ENCODE assay signal across 26 cellular contexts in the genomic region with DNA sequence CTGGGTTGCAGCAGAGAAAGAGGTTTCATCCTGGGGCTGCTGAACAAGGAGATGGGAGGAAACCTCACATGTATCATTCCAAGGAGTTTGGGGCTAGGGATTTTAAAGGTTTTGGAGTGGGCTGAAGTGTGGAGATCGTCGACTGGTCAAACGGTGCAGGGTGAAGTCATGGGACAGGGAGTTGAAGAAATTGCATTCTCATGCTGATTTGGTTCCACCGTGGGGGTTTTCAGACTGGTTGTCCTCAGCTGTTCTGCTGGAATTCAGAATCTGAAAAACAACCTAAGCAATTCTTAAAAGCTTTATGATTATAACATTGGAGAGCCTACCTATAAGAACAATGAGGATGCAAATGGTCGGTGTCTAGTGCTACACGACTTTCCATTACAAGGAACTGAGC.
"Had no signal": no experiment of that assay in that cellular context is flagged by ENCODE, and none has a peak within 500 bp of the region (broad histone marks: within the 10 kb centered on the region; RNA-seq: fewer than 3 reads in every experiment).

No MANE protein-coding gene starts in this region.

- H3K4me1 ChIP-seq: adrenal gland, esophagus muscularis mucosa had no signal

- H3K36me3 ChIP-seq: adrenal gland, esophagus muscularis mucosa, neutrophil, ovary, prostate gland, thoracic aorta, vagina had no signal

- H3K27ac ChIP-seq: adrenal gland, esophagus muscularis mucosa, neutrophil, ovary, prostate gland, thoracic aorta, vagina had no signal

- H3K4me3 Mint-ChIP-seq: activated CD4-positive, alpha-beta T cell treated with anti-CD3 and anti-CD28 coated beads for 36 hours; activated naive CD8-positive, alpha-beta T cell; activated T-cell treated with anti-CD3 and anti-CD28 coated beads, Interleukin-2, amount 50 U/mL, for 24 hours; activated T-helper 17 cell treated with anti-CD3 and anti-CD28 coated beads, Interleukin-2, amount 50 U/mL, for 72 hours; central memory CD8-positive, alpha-beta T cell; natural killer cell; type B pancreatic cell; WTC11 had no signal

- H3K27ac Mint-ChIP-seq: activated CD4-positive, alpha-beta T cell treated with anti-CD3 and anti-CD28 coated beads for 36 hours; activated naive CD8-positive, alpha-beta T cell; activated T-cell treated with anti-CD3 and anti-CD28 coated beads, Interleukin-2, amount 50 U/mL, for 24 hours; activated T-helper 17 cell treated with anti-CD3 and anti-CD28 coated beads, Interleukin-2, amount 50 U/mL, for 72 hours; natural killer cell; type B pancreatic cell; WTC11 had no signal

- DNase-seq: activated CD4-positive, alpha-beta T cell treated with anti-CD3 and anti-CD28 coated beads for 36 hours; activated CD4-positive, alpha-beta T cell treated with anti-CD3 and anti-CD28 coated beads, Interleukin-2, amount 50 U/mL, for 4 hours; activated CD8-positive, alpha-beta memory T cell treated with anti-CD3 and anti-CD28 coated beads for 24 hours; activated CD8-positive, alpha-beta memory T cell treated with anti-CD3 and anti-CD28 coated beads, Interleukin-2, amount 50 U/mL, for 4 hours; activated naive CD4-positive, alpha-beta T cell; activated T-cell treated with anti-CD3 and anti-CD28 coated beads, Interleukin-2, amount 50 U/mL, for 24 hours; adrenal gland; effector memory CD4-positive, alpha-beta T cell; foreskin keratinocyte; natural killer cell; ovary; stimulated activated CD4-positive, alpha-beta T cell treated with anti-CD3 and anti-CD28 coated beads, Interleukin-4, amount 100 ng/mL, for 24 hours; stimulated activated naive CD4-positive, alpha-beta T cell treated with Interleukin-2 at 50 U/mL for 16 hours; T-helper 9 cell had no signal

- H3K9me3 Mint-ChIP-seq: activated T-cell treated with anti-CD3 and anti-CD28 coated beads, Interleukin-2, amount 50 U/mL, for 24 hours; activated T-helper 17 cell treated with anti-CD3 and anti-CD28 coated beads, Interleukin-2, amount 50 U/mL, for 72 hours; central memory CD8-positive, alpha-beta T cell; natural killer cell; type B pancreatic cell had no signal

- H3K4me3 ChIP-seq: adrenal gland, esophagus muscularis mucosa, lung, ovary, prostate gland, thoracic aorta, vagina had no signal

- ATAC-seq: activated CD4-positive, alpha-beta T cell treated with anti-CD3 and anti-CD28 coated beads for 36 hours; activated T-helper 17 cell treated with anti-CD3 and anti-CD28 coated beads, Interleukin-2, amount 50 U/mL, for 72 hours; left lobe of liver; natural killer cell; WTC11 had no signal

- H3K27me3 ChIP-seq: adrenal gland, esophagus muscularis mucosa, foreskin keratinocyte, neutrophil, ovary, vagina had no signal

- H3K9me3 ChIP-seq: adrenal gland, esophagus muscularis mucosa, neutrophil, ovary, prostate gland, thoracic aorta, vagina had no signal

- H3K4me1 Mint-ChIP-seq: activated CD4-positive, alpha-beta T cell treated with anti-CD3 and anti-CD28 coated beads for 36 hours; activated T-helper 17 cell treated with anti-CD3 and anti-CD28 coated beads, Interleukin-2, amount 50 U/mL, for 72 hours; central memory CD8-positive, alpha-beta T cell; natural killer cell had no signal

- H3K36me3 Mint-ChIP-seq: activated naive CD8-positive, alpha-beta T cell; natural killer cell; type B pancreatic cell; WTC11 had no signal
